31 cellular contexts compared by ENCODE assay signal in genomic region chr10:97763411-97763810, GRCh38. TPM values are rescaled to one million over a fixed set of nuclear protein-coding genes. Genes with fewer than 3 reads are reported as not detected.
DNase-seq lines count a peak whose midpoint lies in the region; ATAC-seq and TF ChIP-seq lines count a peak whose summit lies in the region.
"Had no signal": no experiment of that assay in that cellular context is flagged by ENCODE, and none has a peak within 500 bp of the region (broad histone marks: within the 10 kb centered on the region; RNA-seq: fewer than 3 reads in every experiment).

No MANE protein-coding gene starts in this region.

- no peak overlapping the region for H3K9ac ChIP-seq in mesenchymal stem cell (ENCODE audit: low read length)
- H3K9ac ChIP-seq: SK-N-SH had no signal

- WGBS in heart left ventricle, 4 donors = 83 to 88% (median 87%) methylated on average over 2 of the region's 2 CpGs
- WGBS in body of pancreas, 2 donors = 56 to 78% methylated on average over 2 of the region's 2 CpGs
- 96% methylated on average over 2 of the region's 2 CpGs for WGBS in mesenchymal stem cell

- no peak for TF ChIP-seq POLR2A in heart left ventricle (IDR thresholded peaks at IDR 0.05)
- TF ChIP-seq POLR2A in body of pancreas (IDR thresholded peaks at IDR 0.05) = no peak

- TF ChIP-seq CTCF in heart left ventricle (IDR thresholded peaks at IDR 0.05) = no peak
- TF ChIP-seq CTCF in body of pancreas (IDR thresholded peaks at IDR 0.05) = no peak

- H3K23ac ChIP-seq in mesenchymal stem cell (ENCODE audit: low read length in 2 of 2) = no peak overlapping the region

- H3K36me3 Mint-ChIP-seq in CD8-positive, alpha-beta memory T cell = peaks cover 0 to 45% (median 10%) of the 10 kb centered on the region in 3 donors

- H3K9me3 ChIP-seq in heart left ventricle (no peaks in the 10 kb centered on the region), body of pancreas (no peaks in the 10 kb centered on the region), mesenchymal stem cell (ENCODE audit: control insufficient read depth, low read length) (no peaks in the 10 kb centered on the region)
- no peaks in the 10 kb centered on the region for H3K9me3 ChIP-seq in CD8-positive, alpha-beta memory T cell (ENCODE audit: low read length)
- H3K9me3 ChIP-seq: psoas muscle, SK-N-SH had no signal

- H3K9me3 Mint-ChIP-seq in CD8-positive, alpha-beta memory T cell = no peaks in the 10 kb centered on the region
- H3K9me3 Mint-ChIP-seq: activated B cell treated with CpG ODN at 0.5 μM for 24 hours; activated T-cell treated with anti-CD3 and anti-CD28 coated beads, Interleukin-2, amount 50 U/mL, for 72 hours; CD4-positive, alpha-beta T cell; stimulated activated memory B cell treated with anti-CD40 and anti-IgM and Interleukin-4, amounts not matched to agents 10 μg/mL and 1 μg/mL and 100 μg/mL, for 72 hours; type B pancreatic cell had no signal

- H2BK12ac ChIP-seq in mesenchymal stem cell (ENCODE audit: low read length in 2 of 2) = no peak overlapping the region

- no peak overlapping the region for H2BK120ac ChIP-seq in mesenchymal stem cell (ENCODE audit: low read depth, low read length)

- H2BK5ac ChIP-seq in mesenchymal stem cell (ENCODE audit: low read depth, low read length, poor library complexity, severe bottlenecking) = no peak overlapping the region

- H2AK5ac ChIP-seq in mesenchymal stem cell (ENCODE audit: low read length, severe bottlenecking) = no peak overlapping the region

- peaks cover 4 to 7% of the 10 kb centered on the region in 2 donors for H3K27me3 Mint-ChIP-seq in CD8-positive, alpha-beta memory T cell
- H3K27me3 Mint-ChIP-seq: activated B cell treated with CpG ODN at 0.5 μM for 24 hours; stimulated activated memory B cell treated with anti-CD40 and anti-IgM and Interleukin-4, amounts not matched to agents 10 μg/mL and 1 μg/mL and 100 μg/mL, for 72 hours had no signal

- no peak overlapping the region for H2AFZ ChIP-seq in mesenchymal stem cell (ENCODE audit: low read depth, low read length)

- H3K27me3 ChIP-seq in heart left ventricle (no peaks in the 10 kb centered on the region), body of pancreas (no peaks in the 10 kb centered on the region), mesenchymal stem cell (ENCODE audit: control insufficient read depth in 1 of 2, insufficient read depth in 1 of 2, low read length in 2 of 2) (peaks cover 0 to 7% of the 10 kb centered on the region in 2 experiments)
- no peaks in the 10 kb centered on the region for H3K27me3 ChIP-seq in CD8-positive, alpha-beta memory T cell (ENCODE audit: insufficient read depth, low read length, poor library complexity, severe bottlenecking)

- H3K27ac ChIP-seq in heart left ventricle = no peak overlapping the region
- H3K27ac ChIP-seq in body of pancreas = peak overlapping the region; percentile 67 to 89 (median 80)
- H3K27ac ChIP-seq in mesenchymal stem cell (ENCODE audit: low read length, poor library complexity, severe bottlenecking) = peak overlapping the region; percentile 22
- no peak overlapping the region for H3K27ac ChIP-seq in CD8-positive, alpha-beta memory T cell (ENCODE audit: low read depth, low read length)
- H3K27ac ChIP-seq: psoas muscle, skin epidermis had no signal

- H3K4me3 Mint-ChIP-seq in CD8-positive, alpha-beta memory T cell = no peak overlapping the region
- H3K4me3 Mint-ChIP-seq: activated B cell treated with CpG ODN at 0.5 μM for 24 hours; activated T-cell treated with anti-CD3 and anti-CD28 coated beads, Interleukin-2, amount 50 U/mL, for 72 hours; CD4-positive, alpha-beta T cell; naive thymus-derived CD4-positive, alpha-beta T cell; stimulated activated memory B cell treated with anti-CD40 and anti-IgM and Interleukin-4, amounts not matched to agents 10 μg/mL and 1 μg/mL and 100 μg/mL, for 72 hours; type B pancreatic cell had no signal

- H3K4me1 Mint-ChIP-seq in CD8-positive, alpha-beta memory T cell = no peaks in the 10 kb centered on the region

- intact Hi-C loops in left cardiac atrium (cut with DNase I) (no loop called here), heart left ventricle (cut with DNase I) (loop anchor here in 6 of 10 donors (5.0 to 10.0 kb wide), 5 partner anchors 101 to 281 kb away; partner anchors contain the start of gene CRTAC1 (in 1 of the 6)), body of pancreas (cut with DNase I) (no loop called here)

- H3K79me1 ChIP-seq in mesenchymal stem cell (replicated peaks; ENCODE audit: low read length, poor library complexity, severe bottlenecking) = peaks cover 12% of the 10 kb centered on the region

- no peak overlapping the region for H3K27ac Mint-ChIP-seq in CD8-positive, alpha-beta memory T cell
- H3K27ac Mint-ChIP-seq: activated B cell treated with CpG ODN at 0.5 μM for 24 hours; activated T-cell treated with anti-CD3 and anti-CD28 coated beads, Interleukin-2, amount 50 U/mL, for 72 hours; CD4-positive, alpha-beta T cell; stimulated activated memory B cell treated with anti-CD40 and anti-IgM and Interleukin-4, amounts not matched to agents 10 μg/mL and 1 μg/mL and 100 μg/mL, for 72 hours; type B pancreatic cell had no signal

- no peak overlapping the region for H3K4me2 ChIP-seq in mesenchymal stem cell (ENCODE audit: low read length, poor library complexity, severe bottlenecking)
- H3K4me2 ChIP-seq: SK-N-SH had no signal

- no peak overlapping the region for H4K91ac ChIP-seq in mesenchymal stem cell (ENCODE audit: low read length)

- H3K18ac ChIP-seq in mesenchymal stem cell (ENCODE audit: low read depth in 1 of 2, low read length in 2 of 2) = no peak overlapping the region

- peak; percentile 5 to 12 for ATAC-seq in left cardiac atrium
- ATAC-seq in heart left ventricle = no peak
- no peak for ATAC-seq in body of pancreas
- ATAC-seq in HG03521 (IDR thresholded peaks at IDR 0.05; ENCODE audit: unreplicated experiment) = no peak
- ATAC-seq: activated T-cell treated with anti-CD3 and anti-CD28 coated beads, Interleukin-2, amount 50 U/mL, for 72 hours; K562; left lobe of liver; naive thymus-derived CD4-positive, alpha-beta T cell; stimulated activated memory B cell treated with anti-CD40 and anti-IgM and Interleukin-4, amounts not matched to agents 10 μg/mL and 1 μg/mL and 100 μg/mL, for 72 hours had no signal

- no peak overlapping the region for H3K4ac ChIP-seq in mesenchymal stem cell (ENCODE audit: low read depth in 1 of 2, low read length in 2 of 2)

- H3K4me1 ChIP-seq in heart left ventricle (peaks cover 0 to 6% (median 0%) of the 10 kb centered on the region in 12 donors), body of pancreas (peaks cover 61% of the 10 kb centered on the region), mesenchymal stem cell (ENCODE audit: control insufficient read depth, insufficient read depth, low read depth, low read length) (peaks cover 32% of the 10 kb centered on the region)
- H3K4me1 ChIP-seq in CD8-positive, alpha-beta memory T cell (ENCODE audit: insufficient read depth, low read length) = no peaks in the 10 kb centered on the region
- H3K4me1 ChIP-seq: psoas muscle had no signal

- H3K36me3 ChIP-seq in heart left ventricle = peaks cover 0 to 39% (median 20%) of the 10 kb centered on the region in 9 donors
- H3K36me3 ChIP-seq in body of pancreas (replicated peaks in 1 of 2; ENCODE audit: insufficient read depth in 1 of 2, low read depth in 2 of 2) = no peaks in the 10 kb centered on the region
- peaks cover 37 to 48% of the 10 kb centered on the region in 2 experiments for H3K36me3 ChIP-seq in mesenchymal stem cell (ENCODE audit: control insufficient read depth in 1 of 2, insufficient read depth in 2 of 2, low read depth in 1 of 2, low read length in 2 of 2)
- H3K36me3 ChIP-seq in CD8-positive, alpha-beta memory T cell (ENCODE audit: insufficient read depth, low read length) = peaks cover 10% of the 10 kb centered on the region

- no peak overlapping the region for H3K4me3 ChIP-seq in heart left ventricle
- H3K4me3 ChIP-seq in body of pancreas = no peak overlapping the region
- no peak overlapping the region for H3K4me3 ChIP-seq in mesenchymal stem cell (ENCODE audit: insufficient read depth in 1 of 2, low read depth in 1 of 2, low read length in 2 of 2)
- H3K4me3 ChIP-seq in CD8-positive, alpha-beta memory T cell (ENCODE audit: low read length) = no peak overlapping the region
- H3K4me3 ChIP-seq: K562, psoas muscle, skin epidermis had no signal

- no peak overlapping the region for H3K14ac ChIP-seq in mesenchymal stem cell (ENCODE audit: low read length in 2 of 2)

- CTCF ChIA-PET in CD8-positive, alpha-beta memory T cell (lab: Charles Lee) = interaction anchor here (0.6 kb wide), 1 partner anchor 76 kb away, joined by 3 read pairs; no protein-coding TSS in a partner anchor

- H4K8ac ChIP-seq in mesenchymal stem cell (ENCODE audit: low read length) = no peak overlapping the region

- POLR2A ChIA-PET in CD8-positive, alpha-beta memory T cell (lab: Charles Lee) = interaction anchor here (0.7 to 1.0 kb wide), 3 partner anchors 18 to 306 kb away, joined by 4 to 7 read pairs (median 5); no protein-coding TSS in a partner anchor

- DNase-seq in left cardiac atrium = no peak
- DNase-seq in heart left ventricle = no peak
- DNase-seq in body of pancreas = no peak
- DNase-seq in mesenchymal stem cell = no peak
- DNase-seq in CD8-positive, alpha-beta memory T cell = no peak
- DNase-seq in NCI-H1105 (lab: John Stamatoyannopoulos, UW) = no peak
- DNase-seq in cerebellar cortex (ENCODE audit: low spot score) = no peak
- DNase-seq: activated B cell treated with CpG ODN at 0.5 μM for 24 hours; activated CD4-positive, alpha-beta T cell treated with anti-CD3 and anti-CD28 coated beads, Interleukin-2, amount 50 U/mL, for 4 hours; activated T-cell treated with anti-CD3 and anti-CD28 coated beads, Interleukin-2, amount 50 U/mL, for 72 hours; CD4-positive, alpha-beta T cell; effector CD4-positive, alpha-beta T cell; GOT3; naive thymus-derived CD4-positive, alpha-beta T cell; NCI-H1092 treated with DMSO at 0.1 percent for 48 hours; NCI-H187 treated with DMSO at 0.1 percent for 48 hours; NCI-H2171 treated with DMSO at 0.1 percent for 48 hours; NCI-H510A treated with DMSO at 0.1 percent for 48 hours; OCI-M1; SK-N-SH had no signal

- no peak overlapping the region for H2BK15ac ChIP-seq in mesenchymal stem cell (ENCODE audit: low read depth, poor library complexity, severe bottlenecking)

RNA-seq across cellular contexts. Expression of gene SFRP5, which starts 8.4 kb away (rescaled TPM):
- 10 to 100 TPM; 38.9 to 83.6 TPM for total RNA-seq in left cardiac atrium
- 1 to 10 TPM in 5 of 9 donors, under 1 TPM in 4; 0.12 to 3.7 (median 1.8) TPM for total RNA-seq in heart left ventricle
- polyA plus RNA-seq in heart left ventricle = 1 to 10 TPM in 1 of 2 donors, under 1 TPM in 1; 1.00 to 1.3 TPM
- 100 to 1,000 TPM; 163 to 226 TPM for total RNA-seq in body of pancreas
- not detected for polyA plus RNA-seq in mesenchymal stem cell (2013, experiment 1 of 2)
- not detected for polyA plus RNA-seq in mesenchymal stem cell (2013, experiment 2 of 2)
- not detected for total RNA-seq in CD8-positive, alpha-beta memory T cell
- 0.54 TPM for polyA plus RNA-seq in CD8-positive, alpha-beta memory T cell
- total RNA-seq: activated B cell treated with CpG ODN at 0.5 μM for 24 hours; activated T-cell treated with anti-CD3 and anti-CD28 coated beads, Interleukin-2, amount 50 U/mL, for 72 hours; CD4-positive, alpha-beta T cell; HT-29; M059J; mesenteric fat pad; T-helper 1 cell treated with Interleukin-12 subunit alpha and Interleukin-12 subunit beta and Interleukin-4 antibody, amounts not matched to agents 30 ng/mL and 1 ng/mL, for 36 hours had no signal
- polyA plus RNA-seq: SK-N-SH had no signal

RNA-seq across cellular contexts. Expression of gene ZFYVE27, which starts 26.5 kb away (rescaled TPM):
- total RNA-seq in left cardiac atrium (10 to 100 TPM; 15.7 to 19.5 TPM), heart left ventricle (10 to 100 TPM in 8 of 9 donors, 1 to 10 TPM in 1; 7.3 to 16.1 (median 13.1) TPM), body of pancreas (10 to 100 TPM; 14.8 to 32.6 TPM)
- 10 to 100 TPM in 1 of 2 donors, 1 to 10 TPM in 1; 9.5 to 28.5 TPM for polyA plus RNA-seq in heart left ventricle
- 9.1 TPM for polyA plus RNA-seq in mesenchymal stem cell (2013, experiment 1 of 2)
- 8.1 TPM for polyA plus RNA-seq in mesenchymal stem cell (2013, experiment 2 of 2)
- 10 to 100 TPM; 27.4 to 28.6 TPM for total RNA-seq in CD8-positive, alpha-beta memory T cell
- 31.4 TPM for polyA plus RNA-seq in CD8-positive, alpha-beta memory T cell

RNA-seq across cellular contexts. Expression of gene MARVELD1, which starts 49.9 kb away (rescaled TPM):
- total RNA-seq in left cardiac atrium (10 to 100 TPM; 16.3 to 17.4 TPM), heart left ventricle (10 to 100 TPM in 2 of 9 donors, 1 to 10 TPM in 7; 4.4 to 17.2 (median 6.8) TPM), body of pancreas (1 to 10 TPM; 4.3 to 6.5 TPM)
- 10 to 100 TPM in 1 of 2 donors, 1 to 10 TPM in 1; 3.0 to 10.1 TPM for polyA plus RNA-seq in heart left ventricle
- 67.9 TPM for polyA plus RNA-seq in mesenchymal stem cell (2013, experiment 1 of 2)
- 69.0 TPM for polyA plus RNA-seq in mesenchymal stem cell (2013, experiment 2 of 2)
- total RNA-seq in CD8-positive, alpha-beta memory T cell = 1 to 10 TPM; 4.3 to 4.7 TPM
- 0.15 TPM for polyA plus RNA-seq in CD8-positive, alpha-beta memory T cell

Comparison
In these comparisons a context has a peak if more than half of its experiments do, and no peak if none do; other contexts are left out.
1. ATAC-seq: peak in left cardiac atrium (2 of 2); none in heart left ventricle (0 of 4), body of pancreas (single experiment) and HG03521 (single experiment).
2. RNA of gene SFRP5, which starts 8.4 kb away (total RNA-seq): 163 to 226 TPM in body of pancreas and 38.9 to 83.6 TPM in left cardiac atrium; 0.12 to 3.7 TPM in heart left ventricle and not detected in CD8-positive, alpha-beta memory T cell; every median in the first group is over 4 times any median in the second.
3. intact Hi-C loops: an anchor here in heart left ventricle (5.0 to 10.0 kb wide); none called in left cardiac atrium and body of pancreas.
4. H3K27ac ChIP-seq: peak in body of pancreas (4 of 4) and mesenchymal stem cell (single experiment); none in heart left ventricle (0 of 12) and CD8-positive, alpha-beta memory T cell (single experiment).